ENCODE assay signal across 16 cellular contexts in the genomic region with DNA sequence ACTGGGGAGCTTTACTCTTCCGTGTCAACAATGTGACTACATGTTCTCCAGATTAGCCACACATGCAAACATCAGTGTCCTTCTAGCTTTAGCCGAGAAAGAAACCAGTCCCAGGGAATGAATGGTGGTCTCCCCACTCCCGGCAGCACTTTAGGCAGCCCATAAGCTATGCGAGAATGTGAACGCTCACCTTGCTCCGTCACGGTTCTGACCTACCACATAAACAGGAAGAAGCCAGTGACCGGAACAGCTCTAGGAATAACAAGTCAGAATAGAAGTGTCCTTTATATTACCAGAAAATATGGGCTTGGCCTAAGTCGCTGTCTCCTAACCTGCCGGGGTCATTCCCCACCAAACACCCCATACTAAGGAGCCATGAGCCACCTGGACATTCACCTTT.
DNase-seq lines count a peak whose midpoint lies in the region; ATAC-seq and TF ChIP-seq lines count a peak whose summit lies in the region.
"Had no signal": no experiment of that assay in that cellular context is flagged by ENCODE, and none has a peak within 500 bp of the region (broad histone marks: within the 10 kb centered on the region; RNA-seq: fewer than 3 reads in every experiment).

No MANE protein-coding gene starts in this region.

- no peak overlapping the region for H3K4me3 Mint-ChIP-seq in osteocyte (ENCODE audit: unreplicated experiment)
- H3K4me3 Mint-ChIP-seq: B cell had no signal

- H3K36me3 Mint-ChIP-seq in osteocyte (ENCODE audit: unreplicated experiment) = peaks cover 37% of the 10 kb centered on the region

- no peak for ATAC-seq in right cardiac atrium
- ATAC-seq in right lobe of liver = no peak
- ATAC-seq in HG02852 (IDR thresholded peaks at IDR 0.05; ENCODE audit: unreplicated experiment) = no peak
- ATAC-seq: K562 had no signal

- intact Hi-C loops in cardiac septum (cut with DNase I) = no loop called here
- intact Hi-C loops in right cardiac atrium (cut with DNase I) = no loop called here
- intact Hi-C loops in right lobe of liver (cut with DNase I) = no loop called here

- H3K4me1 ChIP-seq in right cardiac atrium (ENCODE audit: control insufficient read depth, insufficient read depth, low read length) (no peaks in the 10 kb centered on the region), esophagus (ENCODE audit: control insufficient read depth in 2 of 2, insufficient read depth in 2 of 2, low read length in 1 of 2) (peaks cover 2 to 10% of the 10 kb centered on the region in 2 donors), right lobe of liver (no peaks in the 10 kb centered on the region)

- no peak overlapping the region for H3K27ac Mint-ChIP-seq in osteocyte (ENCODE audit: unreplicated experiment)
- H3K27ac Mint-ChIP-seq: B cell had no signal

- no peak for TF ChIP-seq POLR2A in right lobe of liver (IDR thresholded peaks at IDR 0.05)

- WGBS in right cardiac atrium = 91% methylated on average over 10 of the region's 10 CpGs
- WGBS in esophagus, 2 donors = 88 to 90% methylated on average over 10 of the region's 10 CpGs
- 87% methylated on average over 6 of the region's 10 CpGs for WGBS in right lobe of liver (ENCODE audit: insufficient coverage, low coverage, low lambda C conversion rate, missing lambda C conversion rate)

- H3K27me3 ChIP-seq in right cardiac atrium (ENCODE audit: control insufficient read depth, insufficient read depth) (no peaks in the 10 kb centered on the region), esophagus (ENCODE audit: control insufficient read depth in 1 of 2, insufficient read depth in 2 of 2, low read length in 2 of 2) (no peaks in the 10 kb centered on the region), right lobe of liver (no peaks in the 10 kb centered on the region)

- H3K27ac ChIP-seq in right cardiac atrium (ENCODE audit: low read length) = no peak overlapping the region
- H3K27ac ChIP-seq in esophagus (ENCODE audit: low read depth in 2 of 2, low read length in 1 of 2) = peak overlapping the region; percentile 55 to 60
- no peak overlapping the region for H3K27ac ChIP-seq in right lobe of liver
- H3K27ac ChIP-seq: RWPE1 had no signal

- H3K36me3 ChIP-seq in esophagus (ENCODE audit: control insufficient read depth in 2 of 2, insufficient read depth in 2 of 2, low read length in 1 of 2) (no peaks in the 10 kb centered on the region), right lobe of liver (no peaks in the 10 kb centered on the region)

- H3K4me3 ChIP-seq in right cardiac atrium (ENCODE audit: low read length) = no peak overlapping the region
- H3K4me3 ChIP-seq in esophagus (ENCODE audit: low read depth in 1 of 2, low read length in 2 of 2) = no peak overlapping the region
- no peak overlapping the region for H3K4me3 ChIP-seq in right lobe of liver
- H3K4me3 ChIP-seq: K562 had no signal

- H3K27me3 Mint-ChIP-seq in osteocyte (ENCODE audit: unreplicated experiment) = no peaks in the 10 kb centered on the region

- H3K4me1 Mint-ChIP-seq in osteocyte (ENCODE audit: unreplicated experiment) = peaks cover 7% of the 10 kb centered on the region
- H3K4me1 Mint-ChIP-seq: B cell had no signal

- DNase-seq in cardiac septum (ENCODE audit: low spot score) = peak; percentile 36
- no peak for DNase-seq in right cardiac atrium
- DNase-seq in osteocyte (ENCODE audit: extremely low spot score, unreplicated experiment) = peak; percentile 7
- DNase-seq in stimulated activated naive CD4-positive, alpha-beta T cell (lab: John Stamatoyannopoulos, UW) = no peak
- DNase-seq in right lobe of liver = no peak
- no peak for DNase-seq in NCI-H446 (lab: John Stamatoyannopoulos, UW)
- DNase-seq: 8988T, NCI-H1105 treated with DMSO at 0.1 percent for 48 hours, NCI-H1694, NCI-H510A treated with DMSO at 0.1 percent for 48 hours, NCI-H774 had no signal

- no peaks in the 10 kb centered on the region for H3K9me3 ChIP-seq in right cardiac atrium (ENCODE audit: control insufficient read depth, low read length)
- H3K9me3 ChIP-seq in esophagus (ENCODE audit: control insufficient read depth in 2 of 2, insufficient read depth in 1 of 2, low read depth in 1 of 2, low read length in 1 of 2) = no peaks in the 10 kb centered on the region
- H3K9me3 ChIP-seq in right lobe of liver = no peaks in the 10 kb centered on the region

- TF ChIP-seq CTCF in osteocyte (IDR thresholded peaks at IDR 0.05) = no peak
- TF ChIP-seq CTCF in right lobe of liver (IDR thresholded peaks at IDR 0.05) = no peak

- peaks cover 13% of the 10 kb centered on the region for H3K9me3 Mint-ChIP-seq in osteocyte (ENCODE audit: unreplicated experiment)

Comparison
In these comparisons a context has a peak if more than half of its experiments do, and no peak if none do; other contexts are left out.
1. DNase-seq: peak in cardiac septum (single experiment) and osteocyte (single experiment); none in right cardiac atrium (0 of 3), stimulated activated naive CD4-positive, alpha-beta T cell (0 of 6), right lobe of liver (0 of 3) and NCI-H446 (0 of 2).
2. H3K27ac ChIP-seq: peak in esophagus (2 of 2); none in right cardiac atrium (single experiment) and right lobe of liver (0 of 3).